In the genomic region with DNA sequence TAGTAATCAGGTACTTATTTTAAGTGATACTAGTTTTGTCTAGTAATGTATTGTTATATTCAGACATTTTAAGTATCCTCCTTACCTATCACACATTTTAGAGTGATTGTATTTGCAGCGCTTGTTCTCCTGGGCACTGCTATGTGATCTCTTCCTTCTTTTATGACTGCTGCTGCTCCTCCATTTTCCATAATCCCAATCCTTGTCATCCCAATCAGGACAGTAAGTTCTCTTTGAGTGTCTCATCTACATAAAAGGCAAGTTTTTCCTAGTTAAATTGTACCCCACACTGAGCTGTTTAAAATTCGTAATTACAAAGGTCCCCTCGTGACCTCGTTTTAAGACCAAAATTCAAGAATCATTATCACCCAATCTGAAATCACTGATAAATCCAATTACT, we compare ENCODE assay signal across 8 cellular contexts. TPM values are rescaled to one million over a fixed set of nuclear protein-coding genes. Genes with fewer than 3 reads are reported as not detected.
DNase-seq lines count a peak whose midpoint lies in the region; ATAC-seq, FAIRE-seq and TF ChIP-seq lines count a peak whose summit lies in the region.

No MANE protein-coding gene starts in this region.

- peaks cover 39% of the 10 kb centered on the region for H4K20me1 ChIP-seq in PC-3 (ENCODE audit: low read length)
- peaks cover 17% of the 10 kb centered on the region for H4K20me1 ChIP-seq in endothelial cell of umbilical vein (replicated peaks; ENCODE audit: control insufficient read depth, extremely low read depth, insufficient read depth, low read length)

- peaks cover 52% of the 10 kb centered on the region for H3K4me1 ChIP-seq in CD8-positive, alpha-beta T cell (ENCODE audit: insufficient read depth, low read length)
- H3K4me1 ChIP-seq in PC-3 (ENCODE audit: insufficient read depth, low read length) (peaks cover 26% of the 10 kb centered on the region), endothelial cell of umbilical vein (ENCODE audit: control insufficient read depth, extremely low read depth, insufficient read depth, low read length) (peaks cover 23% of the 10 kb centered on the region), ovary (ENCODE audit: insufficient read depth) (peaks cover 12% of the 10 kb centered on the region)

- no peak for FAIRE-seq in endothelial cell of umbilical vein (lab: Jason Lieb, UNC)

- H3K9ac ChIP-seq in PC-3 (ENCODE audit: low read length) (peak overlapping the region; percentile 36), endothelial cell of umbilical vein (replicated peaks; ENCODE audit: extremely low read depth, insufficient read depth, low read length) (peak overlapping the region; percentile 63)

- H3K9me3 ChIP-seq in CD8-positive, alpha-beta T cell (ENCODE audit: low read length) = no peaks in the 10 kb centered on the region
- no peaks in the 10 kb centered on the region for H3K9me3 ChIP-seq in PC-3 (ENCODE audit: low read length)
- no peaks in the 10 kb centered on the region for H3K9me3 ChIP-seq in endothelial cell of umbilical vein (replicated peaks; ENCODE audit: control insufficient read depth, insufficient read depth, low read length)
- no peaks in the 10 kb centered on the region for H3K9me3 ChIP-seq in ovary

- POLR2A ChIA-PET in CD8-positive, alpha-beta T cell (lab: Charles Lee) = interaction anchor here (0.7 to 1.0 kb wide), 3 partner anchors 9 to 41 kb away, joined by 3 to 4 read pairs (median 3); a partner anchor contains a TSS
- POLR2A ChIA-PET in PC-3 (lab: Charles Lee; ENCODE audit: unreplicated experiment) (no interaction called here), endothelial cell of umbilical vein (lab: Charles Lee) (no interaction called here)

- H3K27ac ChIP-seq in CD8-positive, alpha-beta T cell (ENCODE audit: low read depth, low read length) = peak overlapping the region; percentile 100
- H3K27ac ChIP-seq in PC-3 (ENCODE audit: low read length) = no peak overlapping the region
- H3K27ac ChIP-seq in endothelial cell of umbilical vein (ENCODE audit: insufficient read depth, low read depth, low read length) = peak overlapping the region; percentile 17
- H3K27ac ChIP-seq in ovary = peak overlapping the region; percentile 99

- BruUV-seq in PC-3 (replicated peaks; lab: Mats Ljungman, UMichigan) (no TSS peak), endothelial cell of umbilical vein (replicated peaks; lab: Mats Ljungman, UMichigan) (no TSS peak)

- no peak for TF ChIP-seq EP300 in ovary (IDR thresholded peaks at IDR 0.05)

- no peaks in the 10 kb centered on the region for H3K27me3 Mint-ChIP-seq in CD8-positive, alpha-beta T cell (ENCODE audit: low read depth)

- H3K4me3 Mint-ChIP-seq in CD8-positive, alpha-beta T cell = peak overlapping the region; percentile 96

- H3K36me3 Mint-ChIP-seq in CD8-positive, alpha-beta T cell = peaks cover 74% of the 10 kb centered on the region

- H3K4me1 Mint-ChIP-seq in CD8-positive, alpha-beta T cell (ENCODE audit: low read depth) = peaks cover 63% of the 10 kb centered on the region

- no peaks in the 10 kb centered on the region for H3K9me1 ChIP-seq in endothelial cell of umbilical vein (replicated peaks; ENCODE audit: control insufficient read depth, extremely low read depth, insufficient read depth, low read length)

- peaks cover 13% of the 10 kb centered on the region for H3F3A ChIP-seq in PC-3 (ENCODE audit: low read length, unreplicated experiment)

- intact Hi-C loops in CD8-positive, alpha-beta T cell (cut with DNase I, micrococcal nuclease) = loop anchor here in 1 of 2 experiments (1.0 to 10.0 kb wide), 3 partner anchors 8 to 783 kb away; a partner anchor contains a TSS
- intact Hi-C loops in PC-3 (cut with micrococcal nuclease) (loop anchor here (2.0 kb wide), 1 partner anchor 49 kb away; no protein-coding TSS in a partner anchor), endothelial cell of umbilical vein (cut with micrococcal nuclease) (loop anchor here (5.0 kb wide), 1 partner anchor 94 kb away; no protein-coding TSS in a partner anchor), ovary (cut with DNase I) (loop anchor here in 3 of 4 donors (5.0 to 10.0 kb wide), 2 partner anchors 47 to 49 kb away; a partner anchor contains a TSS)

- H3K9me3 Mint-ChIP-seq in CD8-positive, alpha-beta T cell = no peaks in the 10 kb centered on the region

- H3K4me2 ChIP-seq in PC-3 (ENCODE audit: low read length) (peak overlapping the region; percentile 83), endothelial cell of umbilical vein (ENCODE audit: insufficient read depth, low read length) (peak overlapping the region; percentile 95)

- peak overlapping the region; percentile 100 for H3K27ac Mint-ChIP-seq in CD8-positive, alpha-beta T cell

- H3K27me3 ChIP-seq in CD8-positive, alpha-beta T cell (ENCODE audit: insufficient read depth, low read length) = no peaks in the 10 kb centered on the region
- H3K27me3 ChIP-seq in PC-3 (ENCODE audit: low read length) (no peaks in the 10 kb centered on the region), endothelial cell of umbilical vein (ENCODE audit: control insufficient read depth in 2 of 2, insufficient read depth in 2 of 2, low read length in 2 of 2) (no peaks in the 10 kb centered on the region), ovary (no peaks in the 10 kb centered on the region)

- WGBS in ovary, 3 donors = 4 to 6% (median 5%) methylated on average over 4 of the region's 4 CpGs

- CTCF ChIA-PET in CD8-positive, alpha-beta T cell (lab: Charles Lee) = no interaction called here
- CTCF ChIA-PET in PC-3 (lab: Charles Lee) = no interaction called here
- CTCF ChIA-PET in endothelial cell of umbilical vein (lab: Charles Lee) = interaction anchor here (1.4 kb wide), 1 partner anchor 148 kb away, joined by 6 read pairs; no protein-coding TSS in a partner anchor

- H3K9me2 ChIP-seq in PC-3 (replicated peaks; ENCODE audit: low read length) = no peaks in the 10 kb centered on the region

- peaks cover 45% of the 10 kb centered on the region for H3K36me3 ChIP-seq in CD8-positive, alpha-beta T cell (ENCODE audit: insufficient read depth, low read length)
- H3K36me3 ChIP-seq in PC-3 (ENCODE audit: low read depth, low read length) (peaks cover 59% of the 10 kb centered on the region), endothelial cell of umbilical vein (ENCODE audit: control insufficient read depth in 2 of 2, extremely low read depth in 1 of 2, insufficient read depth in 2 of 2, low read length in 2 of 2) (peaks cover 23 to 24% of the 10 kb centered on the region in 2 experiments), ovary (no peaks in the 10 kb centered on the region)

- H3K79me2 ChIP-seq in PC-3 (ENCODE audit: low read length) = peaks cover 79% of the 10 kb centered on the region
- H3K79me2 ChIP-seq in endothelial cell of umbilical vein (ENCODE audit: control insufficient read depth, insufficient read depth, low read length) = peaks cover 78% of the 10 kb centered on the region

- no peak for DNase-seq in CD8-positive, alpha-beta T cell
- DNase-seq in PC-3 (no peak), endothelial cell of umbilical vein (ENCODE audit: low read depth, low spot score) (no peak), ovary (no peak), DMS153 (lab: John Stamatoyannopoulos, UW) (no peak), dermis blood vessel endothelial cell (no peak), SKM-1 treated with dmso at 0.1 percent for 144 hours (lab: John Stamatoyannopoulos, UW; ENCODE audit: unreplicated experiment) (no peak)

- H3K4me3 ChIP-seq in CD8-positive, alpha-beta T cell (ENCODE audit: low read depth, low read length) = peak overlapping the region; percentile 98
- H3K4me3 ChIP-seq in PC-3 (ENCODE audit: low read length) (peak overlapping the region; percentile 93), endothelial cell of umbilical vein (replicated peaks in 1 of 3; ENCODE audit: insufficient read depth in 1 of 3, low read depth in 1 of 3, low read length in 3 of 3) (peak overlapping the region; percentile 27 to 90 (median 79)), ovary (peak overlapping the region; percentile 100)

- no peak for TF ChIP-seq CTCF in CD8-positive, alpha-beta T cell (IDR thresholded peaks at IDR 0.05)
- TF ChIP-seq CTCF in PC-3 (conservative IDR thresholded peaks at IDR 0.05; ENCODE audit: low read depth, low read length) (no peak), endothelial cell of umbilical vein (IDR thresholded peaks at IDR 0.05; ENCODE audit: extremely low read depth in 1 of 2, insufficient read depth in 1 of 2, low read depth in 1 of 2, low read length in 2 of 2) (no peak), ovary (IDR thresholded peaks at IDR 0.05) (no peak)

- TF ChIP-seq POLR2A in endothelial cell of umbilical vein (IDR thresholded peaks at IDR 0.05; ENCODE audit: low read depth, low read length) = no peak
- no peak for TF ChIP-seq POLR2A in ovary (IDR thresholded peaks at IDR 0.05)

- H2AFZ ChIP-seq in PC-3 (ENCODE audit: low read length) (no peak overlapping the region), endothelial cell of umbilical vein (ENCODE audit: low read depth, low read length) (no peak overlapping the region)

- ATAC-seq in CD8-positive, alpha-beta T cell = no peak
- ATAC-seq in PC-3 (no peak), GM21825 (IDR thresholded peaks at IDR 0.05; ENCODE audit: unreplicated experiment) (no peak)

- dilution Hi-C loops in endothelial cell of umbilical vein (cut with MboI; ENCODE audit: extremely low pct_ligation_motif_present, low sequenced_read_pairs) = no loop called here

RNA-seq across cellular contexts. Expression of a gene that starts 2.8 kb away (rescaled TPM):
- 1,000 to 10,000 TPM; 1,353 to 1,404 TPM for total RNA-seq in CD8-positive, alpha-beta T cell
- 46.9 and 51.1 TPM in 2 replicates for total RNA-seq in PC-3 (2014; rRNA removed)
- total RNA-seq in endothelial cell of umbilical vein = 79.7 and 92.4 TPM in 2 replicates
- polyA plus RNA-seq in endothelial cell of umbilical vein = 33.1 and 61.4 TPM in 2 replicates
- polyA plus RNA-seq in endothelial cell of umbilical vein (2011; cell fraction: cytosol; rRNA removed) = 28.5 and 31.4 TPM in 2 replicates
- 375 and 530 TPM in 2 replicates for polyA plus RNA-seq in endothelial cell of umbilical vein (2011; cell fraction: nucleus; rRNA removed)
- polyA plus RNA-seq in endothelial cell of umbilical vein (2012) = 43.6 and 50.2 TPM in 2 replicates
- 39.2 and 48.8 TPM in 2 replicates for polyA minus RNA-seq in endothelial cell of umbilical vein
- 16.3 TPM for polyA minus RNA-seq in endothelial cell of umbilical vein (2011; cell fraction: cytosol; rRNA and poly(A)+ RNA removed)
- polyA minus RNA-seq in endothelial cell of umbilical vein (2011; cell fraction: nucleus; rRNA and poly(A)+ RNA removed) = 176 and 226 TPM in 2 replicates
- total RNA-seq in ovary = 100 to 1,000 TPM in 6 of 7 donors, 10 to 100 TPM in 1; 88.3 to 266 (median 131) TPM
- 100 to 1,000 TPM; 112 to 157 TPM for polyA plus RNA-seq in ovary
- 75.5 and 84.7 TPM in 2 replicates for total RNA-seq in dermis blood vessel endothelial cell

RNA-seq across cellular contexts. Expression of a gene that starts 27.3 kb away (rescaled TPM):
- total RNA-seq in CD8-positive, alpha-beta T cell = 10 to 100 TPM; 48.6 to 51.0 TPM
- total RNA-seq in PC-3 (2014; rRNA removed) (25.9 and 37.1 TPM in 2 replicates), endothelial cell of umbilical vein (25.0 and 28.7 TPM in 2 replicates), ovary (10 to 100 TPM; 19.1 to 50.9 (median 38.2) TPM), dermis blood vessel endothelial cell (18.9 and 20.6 TPM in 2 replicates)
- polyA plus RNA-seq in endothelial cell of umbilical vein (22.1 and 27.1 TPM in 2 replicates), ovary (10 to 100 TPM; 38.4 to 64.7 TPM)
- 28.2 and 31.3 TPM in 2 replicates for polyA plus RNA-seq in endothelial cell of umbilical vein (2011; cell fraction: cytosol; rRNA removed)
- polyA plus RNA-seq in endothelial cell of umbilical vein (2011; cell fraction: nucleus; rRNA removed) = 32.0 and 37.2 TPM in 2 replicates
- polyA plus RNA-seq in endothelial cell of umbilical vein (2012) = 21.7 and 26.2 TPM in 2 replicates
- 7.8 and 22.2 TPM in 2 replicates for polyA minus RNA-seq in endothelial cell of umbilical vein
- 16.1 TPM for polyA minus RNA-seq in endothelial cell of umbilical vein (2011; cell fraction: cytosol; rRNA and poly(A)+ RNA removed)
- polyA minus RNA-seq in endothelial cell of umbilical vein (2011; cell fraction: nucleus; rRNA and poly(A)+ RNA removed) = 6.4 and 14.8 TPM in 2 replicates

RNA-seq across cellular contexts. Expression of a gene that starts 27.6 kb away (rescaled TPM):
- 1 to 10 TPM; 3.8 to 4.9 TPM for total RNA-seq in CD8-positive, alpha-beta T cell
- total RNA-seq in PC-3 (2014; rRNA removed) (63.1 and 81.5 TPM in 2 replicates), endothelial cell of umbilical vein (14.9 and 16.3 TPM in 2 replicates), ovary (10 to 100 TPM; 12.8 to 19.8 (median 16.4) TPM), dermis blood vessel endothelial cell (10.9 and 17.5 TPM in 2 replicates)
- polyA plus RNA-seq in endothelial cell of umbilical vein (31.9 and 37.5 TPM in 2 replicates), ovary (10 to 100 TPM; 22.4 to 29.6 TPM)
- polyA plus RNA-seq in endothelial cell of umbilical vein (2011; cell fraction: cytosol; rRNA removed) = 26.9 and 29.6 TPM in 2 replicates
- 29.2 and 31.2 TPM in 2 replicates for polyA plus RNA-seq in endothelial cell of umbilical vein (2011; cell fraction: nucleus; rRNA removed)
- polyA plus RNA-seq in endothelial cell of umbilical vein (2012) = 9.2 and 14.4 TPM in 2 replicates
- 30.1 and 37.4 TPM in 2 replicates for polyA minus RNA-seq in endothelial cell of umbilical vein
- 17.8 TPM for polyA minus RNA-seq in endothelial cell of umbilical vein (2011; cell fraction: cytosol; rRNA and poly(A)+ RNA removed)
- 13.1 and 27.7 TPM in 2 replicates for polyA minus RNA-seq in endothelial cell of umbilical vein (2011; cell fraction: nucleus; rRNA and poly(A)+ RNA removed)

RNA-seq across cellular contexts. Expression of a gene that starts 49.9 kb away (rescaled TPM):
- 100 to 1,000 TPM; 330 to 338 TPM for total RNA-seq in CD8-positive, alpha-beta T cell
- total RNA-seq in PC-3 (2014; rRNA removed) (389 and 626 TPM in 2 replicates), endothelial cell of umbilical vein (347 and 353 TPM in 2 replicates), ovary (100 to 1,000 TPM; 104 to 278 (median 156) TPM), dermis blood vessel endothelial cell (510 and 784 TPM in 2 replicates)
- polyA plus RNA-seq in endothelial cell of umbilical vein (130 and 174 TPM in 2 replicates), ovary (100 to 1,000 TPM in 1 of 2 donors, 10 to 100 TPM in 1; 47.0 to 119 TPM)
- 219 and 224 TPM in 2 replicates for polyA plus RNA-seq in endothelial cell of umbilical vein (2011; cell fraction: cytosol; rRNA removed)
- 143 and 157 TPM in 2 replicates for polyA plus RNA-seq in endothelial cell of umbilical vein (2011; cell fraction: nucleus; rRNA removed)
- polyA plus RNA-seq in endothelial cell of umbilical vein (2012) = 344 and 564 TPM in 2 replicates
- 305 and 337 TPM in 2 replicates for polyA minus RNA-seq in endothelial cell of umbilical vein
- 414 TPM for polyA minus RNA-seq in endothelial cell of umbilical vein (2011; cell fraction: cytosol; rRNA and poly(A)+ RNA removed)
- polyA minus RNA-seq in endothelial cell of umbilical vein (2011; cell fraction: nucleus; rRNA and poly(A)+ RNA removed) = 184 and 211 TPM in 2 replicates

Comparison
In these comparisons a context has a peak if more than half of its experiments do, and no peak if none do; other contexts are left out.
1. RNA of a gene that starts 2.8 kb away (total RNA-seq): 1,353 to 1,404 TPM in CD8-positive, alpha-beta T cell; 88.3 to 266 TPM in ovary, 79.7 to 92.4 TPM in endothelial cell of umbilical vein, 75.5 to 84.7 TPM in dermis blood vessel endothelial cell and 46.9 to 51.1 TPM in PC-3; every median in the first group is over 4 times any median in the second.
2. Peak in every context shown above with its lines, with median percentiles within 50 percentile points of each other: H3K4me3 ChIP-seq.